In the genomic region with DNA sequence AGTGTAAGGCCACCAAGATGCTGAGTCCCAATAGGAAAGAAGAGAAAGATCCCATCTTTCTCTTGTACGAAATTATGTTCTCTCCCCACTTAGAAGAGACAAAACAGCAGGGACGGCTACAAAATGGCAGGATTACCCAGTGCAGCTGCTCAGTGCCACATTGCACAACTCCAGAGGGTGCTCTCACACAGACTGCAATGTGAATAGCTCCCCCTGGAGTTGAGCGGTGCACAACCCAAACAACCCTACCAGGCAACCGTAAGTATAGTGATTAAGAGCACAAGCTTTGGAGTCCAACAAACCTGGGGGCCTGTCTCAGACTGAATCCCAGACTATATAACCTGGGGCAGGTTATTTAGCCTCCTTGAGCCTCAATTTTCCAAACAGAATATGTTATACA, we compare ENCODE assay signal across 8 cellular contexts. TPM values are rescaled to one million over a fixed set of nuclear protein-coding genes. Genes with fewer than 3 reads are reported as not detected.
DNase-seq lines count a peak whose midpoint lies in the region; ATAC-seq and TF ChIP-seq lines count a peak whose summit lies in the region.
"Had no signal": no experiment of that assay in that cellular context is flagged by ENCODE, and none has a peak within 500 bp of the region (broad histone marks: within the 10 kb centered on the region; RNA-seq: fewer than 3 reads in every experiment).

No MANE protein-coding gene starts in this region.

- POLR2A ChIA-PET in activated CD4-positive, alpha-beta T cell treated with anti-CD3 and anti-CD28 coated beads for 36 hours (lab: Charles Lee), result interaction anchor here (0.7 to 1.2 kb wide), 3 partner anchors 124 to 155 kb away, joined by 3 to 4 read pairs (median 3); no protein-coding TSS in a partner anchor

- no peak overlapping the region for H3K27ac ChIP-seq in MM.1S (ENCODE audit: low read length)
- H3K27ac ChIP-seq in trophoblast cell (ENCODE audit: low read depth, low read length), result no peak overlapping the region

- H3K36me3 ChIP-seq in MM.1S (replicated peaks; ENCODE audit: insufficient read depth, low read length), result no peaks in the 10 kb centered on the region
- H3K36me3 ChIP-seq in trophoblast cell (ENCODE audit: control insufficient read depth in 1 of 2, insufficient read depth in 2 of 2, low read length in 2 of 2), result no peaks in the 10 kb centered on the region

- H2AK5ac ChIP-seq in trophoblast cell (ENCODE audit: low read length), result no peak overlapping the region

- H3K4me2 ChIP-seq in MM.1S (ENCODE audit: low read depth, low read length), result no peak overlapping the region
- H3K4me2 ChIP-seq in trophoblast cell (ENCODE audit: low read length), result no peak overlapping the region

- no peaks in the 10 kb centered on the region for H3K9me2 ChIP-seq in MM.1S (replicated peaks; ENCODE audit: insufficient read depth, low read length)

- intact Hi-C loops in activated CD4-positive, alpha-beta T cell treated with anti-CD3 and anti-CD28 coated beads for 36 hours (cut with DNase I, micrococcal nuclease), result loop anchor here (1.0 to 5.0 kb wide), 6 partner anchors 67 to 356 kb away; a partner anchor contains a TSS

- no peak overlapping the region for H3K4ac ChIP-seq in trophoblast cell (ENCODE audit: low read depth, low read length)

- H3K9me3 Mint-ChIP-seq in activated CD4-positive, alpha-beta T cell treated with anti-CD3 and anti-CD28 coated beads for 36 hours (ENCODE audit: low read depth), result peaks cover 1% of the 10 kb centered on the region
- H3K9me3 Mint-ChIP-seq: activated naive CD4-positive, alpha-beta T cell treated with anti-CD3 and anti-CD28 coated beads, Interleukin-2, amount 50 U/mL, for 24 hours had no signal

- H3F3A ChIP-seq in MM.1S (ENCODE audit: insufficient read depth, low read length), result peaks cover 28% of the 10 kb centered on the region

- H4K8ac ChIP-seq in trophoblast cell (ENCODE audit: low read depth, low read length), result no peak overlapping the region

- peaks cover 28% of the 10 kb centered on the region for H3K4me1 Mint-ChIP-seq in activated CD4-positive, alpha-beta T cell treated with anti-CD3 and anti-CD28 coated beads for 36 hours

- peaks cover 5% of the 10 kb centered on the region; the same call in 1 of the 2 replicates for H3K79me2 ChIP-seq in MM.1S (ENCODE audit: low read length)
- H3K79me2 ChIP-seq in trophoblast cell (ENCODE audit: control insufficient read depth, insufficient read depth, low read length, poor library complexity), result peaks cover 20% of the 10 kb centered on the region

- no peak overlapping the region for H4K91ac ChIP-seq in trophoblast cell (ENCODE audit: low read depth, low read length)

- H3K36me3 Mint-ChIP-seq in activated CD4-positive, alpha-beta T cell treated with anti-CD3 and anti-CD28 coated beads for 36 hours (ENCODE audit: low read depth), result peaks cover 18% of the 10 kb centered on the region

- peaks cover 38% of the 10 kb centered on the region for H3K79me1 ChIP-seq in trophoblast cell (ENCODE audit: low read length)

- H2BK120ac ChIP-seq in trophoblast cell (ENCODE audit: insufficient read depth, low read length, poor library complexity), result no peak overlapping the region

- H3K27ac Mint-ChIP-seq in activated CD4-positive, alpha-beta T cell treated with anti-CD3 and anti-CD28 coated beads for 36 hours, result peak overlapping the region; percentile 98
- H3K27ac Mint-ChIP-seq: activated naive CD4-positive, alpha-beta T cell treated with anti-CD3 and anti-CD28 coated beads, Interleukin-2, amount 50 U/mL, for 24 hours had no signal

- H4K12ac ChIP-seq in trophoblast cell (ENCODE audit: low read depth, low read length), result no peak overlapping the region

- TF ChIP-seq CTCF in MM.1S (IDR thresholded peaks at IDR 0.05; ENCODE audit: low read length) (peak; percentile 48), fibroblast of mammary gland (conservative IDR thresholded peaks at IDR 0.05; ENCODE audit: control insufficient read depth, insufficient read depth, low read depth, low read length) (peak; percentile 60)

- no peak overlapping the region for H3K4me3 Mint-ChIP-seq in activated CD4-positive, alpha-beta T cell treated with anti-CD3 and anti-CD28 coated beads for 36 hours

- H2AFZ ChIP-seq in MM.1S (ENCODE audit: low read length) (no peak overlapping the region), trophoblast cell (ENCODE audit: insufficient read depth, low read length, poor library complexity) (no peak overlapping the region)

- H3K9me3 ChIP-seq in MM.1S (replicated peaks; ENCODE audit: insufficient read depth, low read length), result no peaks in the 10 kb centered on the region
- H3K9me3 ChIP-seq in trophoblast cell (ENCODE audit: insufficient read depth, low read depth, low read length), result no peaks in the 10 kb centered on the region

- H3K9ac ChIP-seq in MM.1S (ENCODE audit: low read length) (no peak overlapping the region), trophoblast cell (ENCODE audit: low read length) (no peak overlapping the region)

- no peaks in the 10 kb centered on the region for H4K20me1 ChIP-seq in MM.1S (ENCODE audit: insufficient read depth, low read length)

- H3K27me3 Mint-ChIP-seq in activated CD4-positive, alpha-beta T cell treated with anti-CD3 and anti-CD28 coated beads for 36 hours, result no peaks in the 10 kb centered on the region
- H3K27me3 Mint-ChIP-seq: activated naive CD4-positive, alpha-beta T cell treated with anti-CD3 and anti-CD28 coated beads, Interleukin-2, amount 50 U/mL, for 24 hours had no signal

- H3K4me1 ChIP-seq in MM.1S (ENCODE audit: low read length) (peaks cover 8% of the 10 kb centered on the region), trophoblast cell (ENCODE audit: control insufficient read depth in 1 of 2, insufficient read depth in 2 of 2, low read length in 2 of 2) (peaks cover 7% of the 10 kb centered on the region in 2 experiments)

- no CpG with 5 or more reads among the region's 4 CpGs for whole genome bisulfite sequencing in trophoblast cell (ENCODE audit: extremely low coverage, insufficient coverage, insufficient read length)

- H3K27me3 ChIP-seq in MM.1S (replicated peaks; ENCODE audit: insufficient read depth, low read length) (no peaks in the 10 kb centered on the region), trophoblast cell (ENCODE audit: insufficient read depth, low read length) (no peaks in the 10 kb centered on the region)

- peak; percentile 52 for DNase-seq in GM03348 (ENCODE audit: low spot score)
- no peak for DNase-seq in MM.1S
- DNase-seq in activated CD4-positive, alpha-beta T cell treated with anti-CD3 and anti-CD28 coated beads for 36 hours, result peak; percentile 85
- DNase-seq in fibroblast of mammary gland (ENCODE audit: low read depth), result peak; percentile 81
- DNase-seq in trophoblast cell, result peak; percentile 81 to 91
- no peak for DNase-seq in NCI-H1436 treated with DMSO at 0.1 percent for 48 hours (lab: John Stamatoyannopoulos, UW)

- no peak overlapping the region for H3K18ac ChIP-seq in trophoblast cell (ENCODE audit: low read length)

- no peak overlapping the region for H2BK12ac ChIP-seq in trophoblast cell (ENCODE audit: low read length)

- no peak overlapping the region for H3K14ac ChIP-seq in trophoblast cell (ENCODE audit: low read length)

- no peak overlapping the region for H3K23ac ChIP-seq in trophoblast cell (ENCODE audit: low read length)

- H3K4me3 ChIP-seq in MM.1S (ENCODE audit: low read length) (no peak overlapping the region), fibroblast of mammary gland (ENCODE audit: control insufficient read depth, low read depth, low read length) (no peak overlapping the region), trophoblast cell (ENCODE audit: low read depth, low read length) (no peak overlapping the region)

- CTCF ChIA-PET in activated CD4-positive, alpha-beta T cell treated with anti-CD3 and anti-CD28 coated beads for 36 hours (lab: Charles Lee), result interaction anchor here (0.9 to 7.4 kb wide), 39 partner anchors 9 to 265 kb away, joined by 3 to 91 read pairs (median 5); no protein-coding TSS in a partner anchor

- ATAC-seq in activated CD4-positive, alpha-beta T cell treated with anti-CD3 and anti-CD28 coated beads for 36 hours, result peak; percentile 8
- no peak for ATAC-seq in GM18520 (IDR thresholded peaks at IDR 0.05; ENCODE audit: unreplicated experiment)

- no peak overlapping the region for H2BK5ac ChIP-seq in trophoblast cell (ENCODE audit: low read depth, low read length, poor library complexity)

RNA-seq across cellular contexts. Expression of a gene that starts 3.1 kb away (rescaled TPM):
- total RNA-seq in activated CD4-positive, alpha-beta T cell treated with anti-CD3 and anti-CD28 coated beads for 36 hours, result 100 to 1,000 TPM; 258 to 273 TPM
- 173 and 187 TPM in 2 replicates for polyA plus RNA-seq in trophoblast cell (2013)

Comparison
In these comparisons a context has a peak if more than half of its experiments do, and no peak if none do; other contexts are left out.
1. DNase-seq: peak in GM03348 (single experiment), activated CD4-positive, alpha-beta T cell treated with anti-CD3 and anti-CD28 coated beads for 36 hours (single experiment), fibroblast of mammary gland (single experiment) and trophoblast cell (2 of 2); none in MM.1S (single experiment) and NCI-H1436 treated with DMSO at 0.1 percent for 48 hours (single experiment).